Comparison of ENCODE assay signal across 9 cellular contexts in the genomic region with DNA sequence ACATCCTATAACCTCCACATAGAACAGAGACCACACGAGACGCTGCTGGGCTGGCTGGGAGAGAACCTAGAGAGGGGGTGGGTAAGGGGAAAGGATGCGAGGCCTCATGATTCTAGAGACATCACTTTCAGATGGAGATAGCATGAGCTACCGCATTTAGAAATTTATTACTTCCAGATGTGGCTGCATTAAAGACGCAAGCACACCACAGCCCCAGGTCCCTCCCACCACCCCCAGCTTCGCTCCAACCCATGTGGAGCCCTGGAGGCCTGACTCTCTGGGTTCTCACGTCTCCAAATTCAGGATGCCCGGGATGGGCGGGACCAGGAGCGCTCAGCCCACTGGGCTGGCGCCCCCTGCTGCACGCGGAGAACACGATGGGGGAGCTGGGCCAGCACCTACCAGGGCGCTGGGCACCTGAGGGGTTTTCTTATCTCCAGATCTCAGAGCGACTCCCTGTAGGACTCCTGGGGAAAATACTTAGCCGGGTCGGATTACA. TPM values are rescaled to one million over a fixed set of nuclear protein-coding genes. Genes with fewer than 3 reads are reported as not detected.
DNase-seq lines count a peak whose midpoint lies in the region; ATAC-seq, FAIRE-seq and TF ChIP-seq lines count a peak whose summit lies in the region.
"Had no signal": no experiment of that assay in that cellular context is flagged by ENCODE, and none has a peak within 500 bp of the region (broad histone marks: within the 10 kb centered on the region; RNA-seq: fewer than 3 reads in every experiment).

No MANE protein-coding gene starts in this region.

- TF ChIP-seq RAD21 in A549 (conservative IDR thresholded peaks at IDR 0.05 in 1 of 2, IDR thresholded peaks at IDR 0.05 in 1 of 2) = peak; percentile 46 to 47; a peak in 4 of 5 replicates

- no peak overlapping the region for H4K5ac ChIP-seq in mesendoderm (ENCODE audit: low read length)

- no peak overlapping the region for H2BK5ac ChIP-seq in mesendoderm (ENCODE audit: low read length)

- peak; percentile 82 to 93; a peak in 5 of 6 replicates for ATAC-seq in A549
- no peak for ATAC-seq in GM18867 (IDR thresholded peaks at IDR 0.05; ENCODE audit: unreplicated experiment)

- POLR2A ChIA-PET in A549 (lab: Yijun Ruan, JAX) = interaction anchor here (0.5 kb wide), 1 partner anchor 87 kb away, joined by 3 read pairs; no protein-coding TSS in a partner anchor

- DNase-seq in A549 (ENCODE audit: low read depth in 1 of 2, low spot score in 1 of 2) (peak; percentile 42 to 52), HFF-Myc (ENCODE audit: extremely low read depth, low read depth) (peak; percentile 98), coronary artery (ENCODE audit: low spot score) (peak; percentile 80), mesendoderm (peak; percentile 80), SHP77 treated with DMSO at 0.1 percent for 48 hours (lab: John Stamatoyannopoulos, UW) (no peak), NCI-H1417 treated with DMSO at 0.1 percent for 48 hours (lab: John Stamatoyannopoulos, UW) (no peak), LoVo (ENCODE audit: low spot score) (no peak)
- DNase-seq: activated CD8-positive, alpha-beta memory T cell treated with anti-CD3 and anti-CD28 coated beads, Interleukin-2, amount 50 U/mL, for 48 hours had no signal

- H3K36me3 ChIP-seq in mesendoderm (ENCODE audit: control insufficient read depth, insufficient read depth, low read length) = peaks cover 9% of the 10 kb centered on the region

- no peaks in the 10 kb centered on the region for H3K79me2 ChIP-seq in mesendoderm (ENCODE audit: control insufficient read depth, insufficient read depth, low read length)

- no peak overlapping the region for H3K56ac ChIP-seq in mesendoderm (ENCODE audit: low read length)

- H3K4me3 ChIP-seq in A549 = no peak overlapping the region
- H3K4me3 ChIP-seq in HFF-Myc (replicated peaks; ENCODE audit: low read depth, low read length) = no peak overlapping the region
- H3K4me3 ChIP-seq in coronary artery = peak overlapping the region; percentile 48
- H3K4me3 ChIP-seq in mesendoderm (ENCODE audit: low read length) = no peak overlapping the region

- TF ChIP-seq CTCF in A549 (IDR thresholded peaks at IDR 0.05) = peak; percentile 47
- peak; percentile 93 for TF ChIP-seq CTCF in HFF-Myc (IDR thresholded peaks at IDR 0.05; ENCODE audit: low read depth, low read length, missing control alignments)
- TF ChIP-seq CTCF in coronary artery (IDR thresholded peaks at IDR 0.05) = peak; percentile 71

- CTCF ChIA-PET in A549 (lab: Yijun Ruan, JAX) = interaction anchor here (0.5 to 3.4 kb wide), 12 partner anchors 9 to 1212 kb away, joined by 3 to 19 read pairs (median 4); no protein-coding TSS in a partner anchor

- H3K4me1 ChIP-seq in A549 (no peaks in the 10 kb centered on the region), mesendoderm (ENCODE audit: control insufficient read depth, low read depth, low read length) (peaks cover 4% of the 10 kb centered on the region)

- TF ChIP-seq EP300 in A549 (IDR thresholded peaks at IDR 0.05) = no peak

- no peaks in the 10 kb centered on the region for H3K9me3 ChIP-seq in A549

- H2BK120ac ChIP-seq in mesendoderm (ENCODE audit: low read depth, low read length) = no peak overlapping the region

- no peak overlapping the region for H3K23ac ChIP-seq in mesendoderm (ENCODE audit: low read length)

- 82% methylated on average over 17 of the region's 18 CpGs for WGBS in A549 (ENCODE audit: missing lambda C conversion rate)
- no CpG with 5 or more reads among the region's 18 CpGs for WGBS in mesendoderm (ENCODE audit: extremely low coverage, insufficient coverage, low lambda C conversion rate)

- no peak overlapping the region for H4K8ac ChIP-seq in mesendoderm (ENCODE audit: low read depth, low read length)

- H2BK15ac ChIP-seq in mesendoderm (replicated peaks; ENCODE audit: low read depth) = no peak overlapping the region

- no peak for FAIRE-seq in A549 (lab: Jason Lieb, UNC)

- no peak overlapping the region for H3K18ac ChIP-seq in mesendoderm (ENCODE audit: low read length)

- TF ChIP-seq POLR2A in A549 (IDR thresholded peaks at IDR 0.05; ENCODE audit: low read length) = no peak

- H3K4ac ChIP-seq in mesendoderm (ENCODE audit: low read depth, low read length) = no peak overlapping the region

- no peak overlapping the region for H3K9ac ChIP-seq in mesendoderm (ENCODE audit: low read length)

- no peaks in the 10 kb centered on the region for H3K79me1 ChIP-seq in mesendoderm (ENCODE audit: low read length)

- H3K27ac ChIP-seq in A549 = no peak overlapping the region
- peak overlapping the region; percentile 77 to 96 for H3K27ac ChIP-seq in coronary artery
- H3K27ac ChIP-seq in mesendoderm (ENCODE audit: low read depth, low read length) = no peak overlapping the region

- no peak overlapping the region for H3K4me2 ChIP-seq in A549
- H3K4me2 ChIP-seq in mesendoderm (ENCODE audit: low read length) = no peak overlapping the region

- H2AK5ac ChIP-seq in mesendoderm (ENCODE audit: low read length) = no peak overlapping the region

- H3K27me3 ChIP-seq in mesendoderm (ENCODE audit: insufficient read depth, low read length, poor library complexity) = no peaks in the 10 kb centered on the region

TF ChIP-seq in A549, 52 proteins besides CTCF, POLR2A, EP300 and RAD21:
- peak; percentile 53 for TF ChIP-seq SMC3 (IDR thresholded peaks at IDR 0.05)
- TF ChIP-seq, protein P1, sequence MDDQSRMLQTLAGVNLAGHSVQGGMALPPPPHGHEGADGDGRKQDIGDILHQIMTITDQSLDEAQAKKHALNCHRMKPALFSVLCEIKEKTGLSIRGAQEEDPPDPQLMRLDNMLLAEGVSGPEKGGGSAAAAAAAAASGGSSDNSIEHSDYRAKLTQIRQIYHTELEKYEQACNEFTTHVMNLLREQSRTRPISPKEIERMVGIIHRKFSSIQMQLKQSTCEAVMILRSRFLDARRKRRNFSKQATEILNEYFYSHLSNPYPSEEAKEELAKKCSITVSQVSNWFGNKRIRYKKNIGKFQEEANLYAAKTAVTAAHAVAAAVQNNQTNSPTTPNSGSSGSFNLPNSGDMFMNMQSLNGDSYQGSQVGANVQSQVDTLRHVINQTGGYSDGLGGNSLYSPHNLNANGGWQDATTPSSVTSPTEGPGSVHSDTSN (IDR thresholded peaks at IDR 0.05) = no peak

RNA-seq across cellular contexts. Expression of gene MRPL21, which starts 13.6 kb away (rescaled TPM):
- polyA plus RNA-seq in A549 (2011; rRNA removed) = 110 and 131 TPM in 2 replicates
- polyA plus RNA-seq in A549 (2012; cell fraction: cytosol; rRNA removed) = 121 and 141 TPM in 2 replicates
- 71.4 and 74.8 TPM in 2 replicates for polyA plus RNA-seq in A549 (2012; cell fraction: nucleus; rRNA removed)
- polyA plus RNA-seq in A549 (2017; fragmentation: RNase III; extraction: RNeasy Plus Mini Kit Qiagen cat#74134 plus additional on column Dnase treatment) = 113 to 131 TPM (median 116 TPM) in 3 replicates
- 37.9 and 44.6 TPM in 2 replicates for polyA minus RNA-seq in A549 (2011; rRNA and poly(A)+ RNA removed)
- 121 TPM for polyA plus RNA-seq in mesendoderm (2013, experiment 1 of 2)
- 127 TPM for polyA plus RNA-seq in mesendoderm (2013, experiment 2 of 2)

RNA-seq across cellular contexts. Expression of gene IGHMBP2, which starts 13.7 kb away (rescaled TPM):
- polyA plus RNA-seq in A549 (2011; rRNA removed) (11.9 and 15.7 TPM in 2 replicates), A549 (2017; fragmentation: RNase III; extraction: RNeasy Plus Mini Kit Qiagen cat#74134 plus additional on column Dnase treatment) (12.4 to 12.8 TPM (median 12.8 TPM) in 3 replicates)
- 10.6 and 12.3 TPM in 2 replicates for polyA plus RNA-seq in A549 (2012; cell fraction: cytosol; rRNA removed)
- 35.2 and 42.9 TPM in 2 replicates for polyA plus RNA-seq in A549 (2012; cell fraction: nucleus; rRNA removed)
- 19.8 and 25.4 TPM in 2 replicates for polyA minus RNA-seq in A549 (2011; rRNA and poly(A)+ RNA removed)
- 7.1 TPM for polyA plus RNA-seq in mesendoderm (2013, experiment 1 of 2)
- polyA plus RNA-seq in mesendoderm (2013, experiment 2 of 2) = 7.1 TPM

RNA-seq across cellular contexts. Expression of gene CPT1A, which starts 48.3 kb away (rescaled TPM):
- polyA plus RNA-seq in A549 (2011; rRNA removed) (15.0 and 27.5 TPM in 2 replicates), A549 (2017; fragmentation: RNase III; extraction: RNeasy Plus Mini Kit Qiagen cat#74134 plus additional on column Dnase treatment) (19.3 to 21.4 TPM (median 20.5 TPM) in 3 replicates)
- 9.6 and 12.4 TPM in 2 replicates for polyA plus RNA-seq in A549 (2012; cell fraction: cytosol; rRNA removed)
- 23.1 and 25.3 TPM in 2 replicates for polyA plus RNA-seq in A549 (2012; cell fraction: nucleus; rRNA removed)
- polyA minus RNA-seq in A549 (2011; rRNA and poly(A)+ RNA removed) = 59.3 and 64.3 TPM in 2 replicates
- polyA plus RNA-seq in mesendoderm (2013, experiment 1 of 2) = 9.0 TPM
- 9.4 TPM for polyA plus RNA-seq in mesendoderm (2013, experiment 2 of 2)

Comparison
In these comparisons a context has a peak if more than half of its experiments do, and no peak if none do; other contexts are left out.
1. DNase-seq: peak in A549 (2 of 2), HFF-Myc (single experiment), coronary artery (single experiment) and mesendoderm (single experiment); none in SHP77 treated with DMSO at 0.1 percent for 48 hours (single experiment), NCI-H1417 treated with DMSO at 0.1 percent for 48 hours (single experiment) and LoVo (single experiment).
2. H3K27ac ChIP-seq: peak in coronary artery (2 of 2); none in A549 (0 of 2) and mesendoderm (single experiment).
3. Peak in every context shown above with its lines, with median percentiles within 50 percentile points of each other: CTCF ChIP-seq.